Comparison of ENCODE assay signal across 8 cellular contexts in genomic region chr3:42013652-42014442, GRCh38. TPM values are rescaled to one million over a fixed set of nuclear protein-coding genes. Genes with fewer than 3 reads are reported as not detected.
DNase-seq lines count a peak whose midpoint lies in the region; ATAC-seq and TF ChIP-seq lines count a peak whose summit lies in the region.

No MANE protein-coding gene starts in this region.

- intact Hi-C loops in CD4-positive, alpha-beta T cell (cut with DNase I, micrococcal nuclease) = loop anchor here in 1 of 2 experiments (2.0 to 5.0 kb wide), 3 partner anchors 51 to 1702 kb away; partner anchors contain the start of gene ULK4
- intact Hi-C loops in ovary (cut with DNase I) = loop anchor here (1.0 to 10.0 kb wide), 5 partner anchors 49 to 85 kb away; partner anchors contain the start of genes ULK4 (in 2 of the 4) and TRAK1 (in 1 of the 4)

- peaks cover 9% of the 10 kb centered on the region for H3K4me1 ChIP-seq in foreskin keratinocyte
- H3K4me1 ChIP-seq in ovary (ENCODE audit: insufficient read depth) = peaks cover 10% of the 10 kb centered on the region

- no peak for TF ChIP-seq CTCF in CD4-positive, alpha-beta T cell (IDR thresholded peaks at IDR 0.05)
- TF ChIP-seq CTCF in LNCAP (IDR thresholded peaks at IDR 0.05) = peak; percentile 21; the same call in 1 of the 2 replicates
- TF ChIP-seq CTCF in foreskin keratinocyte (conservative IDR thresholded peaks at IDR 0.05) = no peak
- no peak for TF ChIP-seq CTCF in ovary (IDR thresholded peaks at IDR 0.05)

- peak overlapping the region; percentile 85 for H3K4me3 ChIP-seq in ovary

- POLR2A ChIA-PET in CD4-positive, alpha-beta T cell (lab: Charles Lee) = interaction anchor here (0.6 to 1.9 kb wide), 5 partner anchors 11 to 339 kb away, joined by 3 to 20 read pairs (median 4); partner anchors contain the start of gene ULK4

- ATAC-seq in CD4-positive, alpha-beta T cell (ENCODE audit: poor library complexity) = peak; percentile 3
- ATAC-seq in GM21390 (IDR thresholded peaks at IDR 0.05; ENCODE audit: unreplicated experiment) = peak; percentile 7
- peak; percentile 2 for ATAC-seq in foreskin keratinocyte

- peaks cover 13% of the 10 kb centered on the region for H3K36me3 Mint-ChIP-seq in CD4-positive, alpha-beta T cell (ENCODE audit: low read depth)

- no peaks in the 10 kb centered on the region for H3K27me3 ChIP-seq in CD4-positive, alpha-beta T cell (ENCODE audit: control insufficient read depth, insufficient read depth, low read length)
- H3K27me3 ChIP-seq in foreskin keratinocyte = no peaks in the 10 kb centered on the region
- H3K27me3 ChIP-seq in ovary = no peaks in the 10 kb centered on the region

- no peaks in the 10 kb centered on the region for H3K9me3 Mint-ChIP-seq in CD4-positive, alpha-beta T cell

- peak in 9 of 10 experiments; percentile 2 to 42 (median 12) for DNase-seq in CD4-positive, alpha-beta T cell
- peak; percentile 54 to 62 for DNase-seq in activated T-cell treated with anti-CD3 and anti-CD28 coated beads, Interleukin-2, amount 50 U/mL, for 48 hours
- no peak for DNase-seq in foreskin keratinocyte
- DNase-seq in ovary = peak; percentile 28 to 76 (median 52)
- DNase-seq in NCI-H526 treated with DMSO at 0.1 percent for 48 hours (lab: John Stamatoyannopoulos, UW) = no peak
- no peak for DNase-seq in H4 (ENCODE audit: low spot score)

- peak overlapping the region; percentile 93 for H3K27ac Mint-ChIP-seq in CD4-positive, alpha-beta T cell

- CTCF ChIA-PET in CD4-positive, alpha-beta T cell (lab: Charles Lee) = interaction anchor here (0.8 kb wide), 1 partner anchor 11 kb away, joined by 3 read pairs; no protein-coding TSS in a partner anchor

- H3K36me3 ChIP-seq in ovary = no peaks in the 10 kb centered on the region

- TF ChIP-seq EP300 in ovary (IDR thresholded peaks at IDR 0.05) = no peak

- H3K9me3 ChIP-seq in CD4-positive, alpha-beta T cell (ENCODE audit: control insufficient read depth, low read length) = no peaks in the 10 kb centered on the region
- H3K9me3 ChIP-seq in ovary = no peaks in the 10 kb centered on the region

- TF ChIP-seq POLR2A in ovary (IDR thresholded peaks at IDR 0.05) = peak; percentile 25

- WGBS in ovary, 3 donors = 0 to 1% (median 0%) methylated on average over 61 to 109 of the region's 110 CpGs

- H3K27ac ChIP-seq in CD4-positive, alpha-beta T cell (ENCODE audit: low read depth, low read length) = no peak overlapping the region
- peak overlapping the region; percentile 60 for H3K27ac ChIP-seq in foreskin keratinocyte
- peak overlapping the region in 1 of 2 donors; percentile 92 for H3K27ac ChIP-seq in ovary

- peaks cover 43% of the 10 kb centered on the region for H3K4me1 Mint-ChIP-seq in CD4-positive, alpha-beta T cell (ENCODE audit: low read depth)

- H3K27me3 Mint-ChIP-seq in CD4-positive, alpha-beta T cell = no peaks in the 10 kb centered on the region

- peak overlapping the region; percentile 94 for H3K4me3 Mint-ChIP-seq in CD4-positive, alpha-beta T cell

RNA-seq across cellular contexts. Expression of gene ULK4, which starts 51.9 kb away (rescaled TPM):
- 10 to 100 TPM; 23.8 to 28.6 TPM for total RNA-seq in CD4-positive, alpha-beta T cell
- total RNA-seq in foreskin keratinocyte = 6.8 and 7.4 TPM in 2 replicates
- polyA plus RNA-seq in foreskin keratinocyte = 4.5 and 5.6 TPM in 2 replicates
- 10 to 100 TPM in 3 of 7 donors, 1 to 10 TPM in 4; 4.7 to 58.7 (median 9.5) TPM for total RNA-seq in ovary
- 1 to 10 TPM; 2.4 to 7.3 TPM for polyA plus RNA-seq in ovary
- total RNA-seq in H4 (2014; rRNA removed; shearing (Covaris generic)) = 4.6 and 8.4 TPM in 2 replicates

Comparison
In these comparisons a context has a peak if more than half of its experiments do, and no peak if none do; other contexts are left out.
1. DNase-seq: peak in CD4-positive, alpha-beta T cell (9 of 10), activated T-cell treated with anti-CD3 and anti-CD28 coated beads, Interleukin-2, amount 50 U/mL, for 48 hours (2 of 2) and ovary (5 of 5); none in foreskin keratinocyte (0 of 2), NCI-H526 treated with DMSO at 0.1 percent for 48 hours (single experiment) and H4 (single experiment).
2. Peak in every context shown above with its lines, with median percentiles within 50 percentile points of each other: ATAC-seq.